23 cellular contexts compared by ENCODE assay signal in genomic region chr13:31433201-31433600, GRCh38.
"Had no signal": no experiment of that assay in that cellular context is flagged by ENCODE, and none has a peak within 500 bp of the region (broad histone marks: within the 10 kb centered on the region; RNA-seq: fewer than 3 reads in every experiment).

No MANE protein-coding gene starts in this region.

- H3K9me3 Mint-ChIP-seq: activated naive CD4-positive, alpha-beta T cell treated with anti-CD3 and anti-CD28 coated beads, Interleukin-2, amount 50 U/mL, for 72 hours; activated T-cell treated with anti-CD3 and anti-CD28 coated beads, Interleukin-2, amount 50 U/mL, for 72 hours; effector memory CD8-positive, alpha-beta T cell; stimulated activated naive CD8-positive, alpha-beta T cell treated with anti-CD3 and anti-CD28 coated beads, Interleukin-15, amount 100 ng/mL, for 72 hours had no signal

- H3K4me1 ChIP-seq: esophagus squamous epithelium, gastrocnemius medialis, lower lobe of right lung, pancreas, right lobe of liver, testis, upper lobe of right lung had no signal

- H3K27me3 ChIP-seq: cardiac muscle cell, esophagus squamous epithelium, gastrocnemius medialis, right lobe of liver, testis, upper lobe of right lung had no signal

- H3K27ac ChIP-seq: cardiac muscle cell, esophagus squamous epithelium, gastrocnemius medialis, lower lobe of right lung, pancreas, right lobe of liver, testis, upper lobe of right lung had no signal

- H3K4me3 Mint-ChIP-seq: activated T-cell treated with anti-CD3 and anti-CD28 coated beads, Interleukin-2, amount 50 U/mL, for 72 hours; effector memory CD8-positive, alpha-beta T cell; stimulated activated naive CD8-positive, alpha-beta T cell treated with anti-CD3 and anti-CD28 coated beads, Interleukin-15, amount 100 ng/mL, for 72 hours had no signal

- H3K4me3 ChIP-seq: cardiac muscle cell, esophagus squamous epithelium, gastrocnemius medialis, lower lobe of right lung, pancreas, right lobe of liver, testis, upper lobe of right lung had no signal

- H3K4me1 Mint-ChIP-seq: stimulated activated naive CD8-positive, alpha-beta T cell treated with anti-CD3 and anti-CD28 coated beads, Interleukin-15, amount 100 ng/mL, for 72 hours had no signal

- H3K36me3 ChIP-seq: cardiac muscle cell, esophagus squamous epithelium, gastrocnemius medialis, lower lobe of right lung, pancreas, right lobe of liver, upper lobe of right lung had no signal

- H3K36me3 Mint-ChIP-seq: activated naive CD4-positive, alpha-beta T cell treated with anti-CD3 and anti-CD28 coated beads, Interleukin-2, amount 50 U/mL, for 72 hours had no signal

- H3K27ac Mint-ChIP-seq: activated naive CD4-positive, alpha-beta T cell treated with anti-CD3 and anti-CD28 coated beads, Interleukin-2, amount 50 U/mL, for 72 hours; activated T-cell treated with anti-CD3 and anti-CD28 coated beads, Interleukin-2, amount 50 U/mL, for 72 hours; effector memory CD8-positive, alpha-beta T cell; stimulated activated naive CD8-positive, alpha-beta T cell treated with anti-CD3 and anti-CD28 coated beads, Interleukin-15, amount 100 ng/mL, for 72 hours had no signal

- ATAC-seq: activated CD4-positive, CD25-positive, alpha-beta regulatory T cell treated with anti-CD3 and anti-CD28 coated beads, Interleukin-2, amount 50 U/mL, for 24 hours; activated naive CD4-positive, alpha-beta T cell treated with anti-CD3 and anti-CD28 coated beads, Interleukin-2, amount 50 U/mL, for 72 hours; activated T-cell treated with anti-CD3 and anti-CD28 coated beads, Interleukin-2, amount 50 U/mL, for 72 hours; effector memory CD8-positive, alpha-beta T cell; gastrocnemius medialis; lower lobe of right lung; pancreas; right lobe of liver; stimulated activated naive CD8-positive, alpha-beta T cell treated with anti-CD3 and anti-CD28 coated beads, Interleukin-15, amount 100 ng/mL, for 72 hours; upper lobe of right lung had no signal

- H3K9me3 ChIP-seq: esophagus squamous epithelium, gastrocnemius medialis, lower lobe of right lung, pancreas, right lobe of liver, testis, upper lobe of right lung had no signal

- DNase-seq: activated CD4-positive, alpha-beta T cell treated with anti-CD3 and anti-CD28 coated beads, Interleukin-2, amount 50 U/mL, for 1 hour; activated CD8-positive, alpha-beta memory T cell treated with anti-CD3 and anti-CD28 coated beads for 24 hours; activated CD8-positive, alpha-beta memory T cell treated with anti-CD3 and anti-CD28 coated beads, Interleukin-2, amount 50 U/mL, for 48 hours; activated gamma-delta T cell; activated T-cell treated with anti-CD3 and anti-CD28 coated beads, Interleukin-2, amount 50 U/mL, for 72 hours; effector memory CD8-positive, alpha-beta T cell; esophagus squamous epithelium; gastrocnemius medialis; head of caudate nucleus; lower lobe of right lung; midbrain; pancreas; right lobe of liver; small intestine; stimulated activated CD4-positive, alpha-beta T cell treated with anti-CD3 and anti-CD28 coated beads, Interleukin-15, amount 100 ng/mL, for 24 hours; stimulated activated CD4-positive, alpha-beta T cell treated with anti-CD3 and anti-CD28 coated beads, Interleukin-4, amount 100 ng/mL, for 1 hour; stimulated activated naive CD8-positive, alpha-beta T cell treated with anti-CD3 and anti-CD28 coated beads, Interleukin-15, amount 100 ng/mL, for 72 hours; T1000; testis; upper lobe of right lung had no signal
